In the genomic region with DNA sequence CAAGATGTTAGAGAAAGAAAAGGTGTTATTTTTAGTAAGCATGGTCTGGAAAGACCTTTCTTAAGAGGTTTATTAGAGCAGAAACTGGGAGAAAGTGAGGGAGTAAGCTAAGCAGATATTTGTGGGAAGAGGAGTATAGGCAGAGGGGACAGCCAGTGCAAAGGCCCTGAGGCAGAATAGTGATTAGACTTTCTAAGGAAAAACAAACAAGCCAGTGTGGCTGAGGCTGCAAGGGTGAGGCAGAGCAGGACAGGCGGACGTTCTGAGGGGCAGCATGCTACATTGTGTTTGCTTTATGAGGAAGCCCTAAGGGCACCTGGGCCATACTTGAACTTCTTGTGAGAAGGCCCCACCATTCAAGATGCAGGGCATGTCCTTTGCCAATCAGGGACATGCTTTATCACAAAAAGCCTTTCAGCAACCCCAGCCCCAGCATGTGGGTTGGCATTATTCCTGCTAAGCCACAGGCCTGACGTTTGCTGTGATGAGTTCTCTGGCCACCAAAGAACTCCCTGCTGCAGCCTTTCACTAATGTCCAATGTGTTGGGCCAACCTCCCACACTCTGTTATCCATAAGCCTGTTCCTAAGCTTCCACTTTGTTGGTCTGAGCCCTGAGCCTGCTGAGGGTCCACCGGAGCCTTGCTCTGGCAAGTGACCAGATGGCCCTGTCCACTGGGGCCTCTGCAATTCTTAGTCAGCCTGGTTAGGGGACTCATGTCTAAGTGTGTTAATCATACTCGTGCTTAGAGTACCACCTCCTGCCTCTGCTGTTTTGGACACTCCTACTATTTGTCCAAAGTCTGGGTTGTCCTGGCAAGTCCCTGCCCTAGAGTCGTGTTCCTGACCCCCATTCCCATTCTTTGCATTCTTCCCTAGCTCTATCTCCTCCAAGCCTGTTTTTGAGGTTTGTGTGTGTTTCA, we compare ENCODE assay signal across 17 cellular contexts.
"Had no signal": no experiment of that assay in that cellular context is flagged by ENCODE, and none has a peak within 500 bp of the region (broad histone marks: within the 10 kb centered on the region; RNA-seq: fewer than 3 reads in every experiment).

No MANE protein-coding gene starts in this region.

- H3K27ac ChIP-seq: colonic mucosa, gastroesophageal sphincter, right atrium auricular region, SK-N-MC, upper lobe of right lung had no signal

- H3K4me3 Mint-ChIP-seq: activated CD4-positive, alpha-beta T cell treated with anti-CD3 and anti-CD28 coated beads, Interleukin-2, amount 10 ng/mL, durations not matched to agents 7 days and 5 days; activated naive CD4-positive, alpha-beta T cell treated with anti-CD3 and anti-CD28 coated beads, Interleukin-2, amount 50 U/mL, for 24 hours; activated T-helper 17 cell treated with anti-CD3 and anti-CD28 coated beads, Interleukin-2, amount 50 U/mL, for 72 hours; neural crest cell; stimulated activated naive CD8-positive, alpha-beta T cell treated with anti-CD3 and anti-CD28 coated beads, Interleukin-15, Interleukin-2, amounts not matched to agents 100 ng/mL and 50 ng/mL, for 24 hours; T-cell; WTC11 had no signal

- H3K36me3 Mint-ChIP-seq: activated naive CD4-positive, alpha-beta T cell treated with anti-CD3 and anti-CD28 coated beads, Interleukin-2, amount 50 U/mL, for 24 hours; T-cell; WTC11 had no signal

- ATAC-seq: activated T-helper 17 cell treated with anti-CD3 and anti-CD28 coated beads, Interleukin-2, amount 50 U/mL, for 72 hours; gastroesophageal sphincter; T-cell; upper lobe of right lung; WTC11 had no signal

- H3K4me1 ChIP-seq: colonic mucosa, gastroesophageal sphincter, right atrium auricular region, upper lobe of right lung had no signal

- H3K27ac Mint-ChIP-seq: activated CD4-positive, alpha-beta T cell treated with anti-CD3 and anti-CD28 coated beads, Interleukin-2, amount 10 ng/mL, durations not matched to agents 7 days and 5 days; activated naive CD4-positive, alpha-beta T cell treated with anti-CD3 and anti-CD28 coated beads, Interleukin-2, amount 50 U/mL, for 24 hours; activated T-helper 17 cell treated with anti-CD3 and anti-CD28 coated beads, Interleukin-2, amount 50 U/mL, for 72 hours; stimulated activated naive CD8-positive, alpha-beta T cell treated with anti-CD3 and anti-CD28 coated beads, Interleukin-15, Interleukin-2, amounts not matched to agents 100 ng/mL and 50 ng/mL, for 24 hours; T-cell; WTC11 had no signal

- H3K36me3 ChIP-seq: colonic mucosa, gastroesophageal sphincter, right atrium auricular region, upper lobe of right lung had no signal

- H3K4me1 Mint-ChIP-seq: activated CD4-positive, alpha-beta T cell treated with anti-CD3 and anti-CD28 coated beads, Interleukin-2, amount 10 ng/mL, durations not matched to agents 7 days and 5 days; activated naive CD4-positive, alpha-beta T cell treated with anti-CD3 and anti-CD28 coated beads, Interleukin-2, amount 50 U/mL, for 24 hours; activated T-helper 17 cell treated with anti-CD3 and anti-CD28 coated beads, Interleukin-2, amount 50 U/mL, for 72 hours; T-cell; WTC11 had no signal

- FAIRE-seq: endothelial cell of umbilical vein, kidney had no signal

- H3K9me3 ChIP-seq: colonic mucosa, gastroesophageal sphincter, right atrium auricular region, upper lobe of right lung had no signal

- H3K27me3 ChIP-seq: colonic mucosa, gastroesophageal sphincter, right atrium auricular region, upper lobe of right lung had no signal

- DNase-seq: activated CD4-positive, alpha-beta T cell treated with anti-CD3 and anti-CD28 coated beads, Interleukin-2, amount 10 ng/mL, durations not matched to agents 7 days and 5 days; activated T-cell treated with anti-CD3 and anti-CD28 coated beads for 4 hours; amniotic stem cell; colonic mucosa; kidney; stimulated activated CD4-positive, alpha-beta T cell treated with anti-CD3 and anti-CD28 coated beads, Interleukin-12 subunit alpha, Interleukin-12 subunit beta, amount 100 ng/mL, for 4 hours; T-cell; upper lobe of right lung had no signal

- H3K9me3 Mint-ChIP-seq: activated CD4-positive, alpha-beta T cell treated with anti-CD3 and anti-CD28 coated beads, Interleukin-2, amount 10 ng/mL, durations not matched to agents 7 days and 5 days; activated naive CD4-positive, alpha-beta T cell treated with anti-CD3 and anti-CD28 coated beads, Interleukin-2, amount 50 U/mL, for 24 hours; neural crest cell; stimulated activated naive CD8-positive, alpha-beta T cell treated with anti-CD3 and anti-CD28 coated beads, Interleukin-15, Interleukin-2, amounts not matched to agents 100 ng/mL and 50 ng/mL, for 24 hours had no signal

- H3K4me3 ChIP-seq: colonic mucosa, gastroesophageal sphincter, right atrium auricular region, SK-N-MC, upper lobe of right lung had no signal
